8 cellular contexts compared by ENCODE assay signal in the genomic region with DNA sequence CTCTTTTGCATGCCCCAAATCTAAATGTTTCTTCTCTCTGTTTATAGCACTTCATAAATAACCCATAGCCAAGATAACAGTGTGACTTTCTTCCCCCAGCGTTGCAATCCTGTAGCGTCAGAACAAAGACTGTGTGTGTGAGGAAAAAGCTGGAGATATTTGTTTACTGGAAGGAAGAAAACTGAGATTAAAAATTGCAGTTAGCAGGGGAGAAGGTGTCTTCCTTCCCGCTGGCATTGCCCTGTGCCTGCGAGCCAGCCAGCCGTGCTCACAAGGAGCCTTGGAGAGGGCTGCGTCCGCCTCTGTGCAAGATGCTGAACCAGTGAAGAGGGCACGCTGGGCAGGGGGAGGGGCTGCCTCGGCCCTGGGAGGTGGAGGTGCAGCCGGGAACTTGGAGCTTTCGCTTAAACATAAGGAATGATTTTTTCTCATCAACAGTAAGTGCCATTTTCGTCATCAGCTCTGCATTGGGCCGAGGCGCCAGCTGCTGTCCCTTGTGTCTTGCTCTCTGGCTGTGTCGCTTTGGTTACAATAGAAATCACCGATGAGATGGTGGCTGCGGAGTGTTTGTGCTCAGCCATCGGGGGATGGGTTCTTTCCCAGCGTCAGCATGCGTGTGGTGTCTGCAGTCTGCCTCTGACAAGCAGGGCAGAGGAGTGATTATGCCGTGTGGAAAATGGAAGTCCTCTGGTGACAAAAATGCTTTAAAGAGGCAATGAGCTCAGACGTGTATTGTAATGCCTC.
DNase-seq lines count a peak whose midpoint lies in the region; ATAC-seq, FAIRE-seq and TF ChIP-seq lines count a peak whose summit lies in the region.

No MANE protein-coding gene starts in this region.

- H3K27me3 Mint-ChIP-seq in astrocyte (ENCODE audit: low read depth, unreplicated experiment) = no peaks in the 10 kb centered on the region

- H3K79me2 ChIP-seq in astrocyte (ENCODE audit: insufficient read depth, low read length) = no peaks in the 10 kb centered on the region

- FAIRE-seq in astrocyte (lab: Jason Lieb, UNC) = no peak
- no peak for FAIRE-seq in small intestine (lab: Jason Lieb, UNC)

- peak overlapping the region; percentile 0 for H3K27ac ChIP-seq in astrocyte (ENCODE audit: low read depth, low read length)
- peak overlapping the region in 1 of 2 donors; percentile 18 for H3K27ac ChIP-seq in small intestine (ENCODE audit: low read depth in 1 of 2, low read length in 1 of 2)

- peak overlapping the region; percentile 93 for H3K4me2 ChIP-seq in astrocyte (ENCODE audit: low read length)

- no peaks in the 10 kb centered on the region for H3K9me3 Mint-ChIP-seq in astrocyte (ENCODE audit: unreplicated experiment)

- no peaks in the 10 kb centered on the region for H3K36me3 Mint-ChIP-seq in astrocyte (ENCODE audit: low read depth, unreplicated experiment)

- WGBS in small intestine, 3 donors = 32 to 77% (median 71%) methylated on average over 22 of the region's 22 CpGs

- H3K4me1 ChIP-seq in astrocyte (ENCODE audit: insufficient read depth, low read length) (peaks cover 4% of the 10 kb centered on the region), iPS-15b (ENCODE audit: control insufficient read depth, insufficient read depth, low read length) (peaks cover 20% of the 10 kb centered on the region), small intestine (ENCODE audit: control insufficient read depth in 2 of 2, insufficient read depth in 1 of 2, low read depth in 1 of 2, low read length in 1 of 2) (no peaks in the 10 kb centered on the region)

- peak; percentile 5 for DNase-seq in stimulated activated CD4-positive, alpha-beta T cell treated with anti-CD3 and anti-CD28 coated beads, Interleukin-12 subunit alpha, Interleukin-12 subunit beta, amount 100 ng/mL, for 4 hours
- no peak for DNase-seq in stimulated activated CD4-positive, alpha-beta T cell treated with anti-CD3 and anti-CD28 coated beads, Interleukin-2, amount 100 ng/mL, for 48 hours
- DNase-seq in NCI-H1417 (lab: John Stamatoyannopoulos, UW) (peak; percentile 69 to 95 (median 87)), astrocyte (ENCODE audit: low read depth) (peak; percentile 58), skeletal muscle cell (ENCODE audit: low read depth) (no peak), small intestine (no peak)

- peak overlapping the region; percentile 68 for H3K27ac Mint-ChIP-seq in astrocyte (ENCODE audit: unreplicated experiment)

- peak overlapping the region; percentile 86 for H3K4me3 Mint-ChIP-seq in astrocyte (ENCODE audit: unreplicated experiment)

- H4K20me1 ChIP-seq in astrocyte (ENCODE audit: insufficient read depth, low read length) = no peaks in the 10 kb centered on the region

- H3K27me3 ChIP-seq in astrocyte (ENCODE audit: insufficient read depth, low read length) = no peaks in the 10 kb centered on the region
- H3K27me3 ChIP-seq in iPS-15b (ENCODE audit: control insufficient read depth, insufficient read depth, low read length) = no peaks in the 10 kb centered on the region
- H3K27me3 ChIP-seq in small intestine (ENCODE audit: control insufficient read depth in 2 of 2, insufficient read depth in 2 of 2, low read length in 2 of 2) = no peaks in the 10 kb centered on the region

- H2AFZ ChIP-seq in astrocyte (ENCODE audit: low read depth, low read length) = peak overlapping the region; percentile 81

- H3K4me3 ChIP-seq in astrocyte (ENCODE audit: insufficient read depth, low read depth, low read length) (peak overlapping the region; percentile 74), iPS-15b (ENCODE audit: low read depth, low read length) (peak overlapping the region; percentile 53), skeletal muscle cell (ENCODE audit: low read depth, low read length) (peak overlapping the region; percentile 57), small intestine (ENCODE audit: low read depth in 1 of 2, low read length in 2 of 2) (no peak overlapping the region)

- H3K9me3 ChIP-seq in astrocyte (ENCODE audit: insufficient read depth, low read depth, low read length) (no peaks in the 10 kb centered on the region), iPS-15b (ENCODE audit: control insufficient read depth, insufficient read depth, low read length) (no peaks in the 10 kb centered on the region), small intestine (ENCODE audit: control insufficient read depth, low read depth) (no peaks in the 10 kb centered on the region)

- no peak for ATAC-seq in HG03342 (IDR thresholded peaks at IDR 0.05; ENCODE audit: unreplicated experiment)

- H3K36me3 ChIP-seq in astrocyte (ENCODE audit: insufficient read depth, low read length) (no peaks in the 10 kb centered on the region), iPS-15b (ENCODE audit: control insufficient read depth, insufficient read depth, low read length) (no peaks in the 10 kb centered on the region), small intestine (ENCODE audit: control insufficient read depth in 2 of 2, insufficient read depth in 2 of 2, low read length in 2 of 2) (peaks cover 0 to 3% of the 10 kb centered on the region in 2 donors)

- no peak for TF ChIP-seq CTCF in astrocyte (IDR thresholded peaks at IDR 0.05; ENCODE audit: insufficient read depth, low read depth, low read length)

- H3K4me1 Mint-ChIP-seq in astrocyte (ENCODE audit: low read depth, unreplicated experiment) = peaks cover 28% of the 10 kb centered on the region

- peak overlapping the region; percentile 74 for H3K9ac ChIP-seq in astrocyte (ENCODE audit: low read length)
- no peak overlapping the region for H3K9ac ChIP-seq in iPS-15b (ENCODE audit: low read depth, low read length)

Comparison
In these comparisons a context has a peak if more than half of its experiments do, and no peak if none do; other contexts are left out.
1. DNase-seq: peak in stimulated activated CD4-positive, alpha-beta T cell treated with anti-CD3 and anti-CD28 coated beads, Interleukin-12 subunit alpha, Interleukin-12 subunit beta, amount 100 ng/mL, for 4 hours (single experiment), NCI-H1417 (3 of 3) and astrocyte (single experiment); none in stimulated activated CD4-positive, alpha-beta T cell treated with anti-CD3 and anti-CD28 coated beads, Interleukin-2, amount 100 ng/mL, for 48 hours (0 of 2), skeletal muscle cell (single experiment) and small intestine (single experiment).
2. H3K4me3 ChIP-seq: peak in astrocyte (single experiment), iPS-15b (single experiment) and skeletal muscle cell (single experiment); none in small intestine (0 of 2).